Comparison of ENCODE assay signal across 9 cellular contexts in the genomic region with DNA sequence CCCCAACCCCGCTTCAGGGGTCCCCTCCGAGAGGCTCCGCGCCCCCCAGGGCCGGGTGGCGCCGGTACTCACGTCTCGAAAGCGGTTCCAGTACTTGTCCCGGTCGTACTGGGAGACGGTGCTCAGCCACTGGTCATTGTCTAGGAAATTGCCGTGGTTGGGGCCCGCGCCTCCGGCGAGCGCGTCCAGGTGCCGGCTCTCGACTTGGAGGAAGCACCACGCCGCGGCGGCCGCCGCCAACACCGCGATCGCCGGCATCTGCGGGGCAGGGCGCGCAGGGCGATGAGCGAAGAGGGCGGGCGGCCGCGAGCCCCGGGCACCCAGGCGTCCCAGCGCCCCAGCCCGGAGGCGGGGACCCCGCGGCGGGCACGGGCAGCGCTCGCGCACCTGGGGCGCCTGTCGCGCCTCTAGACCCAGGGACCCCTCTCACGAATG. TPM values are rescaled to one million over a fixed set of nuclear protein-coding genes. Genes with fewer than 3 reads are reported as not detected.
DNase-seq lines count a peak whose midpoint lies in the region; ATAC-seq, FAIRE-seq and TF ChIP-seq lines count a peak whose summit lies in the region.
"Had no signal": no experiment of that assay in that cellular context is flagged by ENCODE, and none has a peak within 500 bp of the region (broad histone marks: within the 10 kb centered on the region; RNA-seq: fewer than 3 reads in every experiment).

No MANE protein-coding gene starts in this region.

- H3K27me3 ChIP-seq in small intestine (ENCODE audit: control insufficient read depth in 2 of 2, insufficient read depth in 2 of 2, low read length in 2 of 2), result peaks cover 14 to 16% of the 10 kb centered on the region in 2 donors

- H3K4me1 Mint-ChIP-seq in endothelial cell (ENCODE audit: unreplicated experiment) (no peaks in the 10 kb centered on the region), mesothelial cell of epicardium (no peaks in the 10 kb centered on the region)

- H3K27ac ChIP-seq in small intestine (ENCODE audit: low read depth in 1 of 2, low read length in 1 of 2), result no peak overlapping the region

- TF ChIP-seq CTCF in endothelial cell (IDR thresholded peaks at IDR 0.05; ENCODE audit: unreplicated experiment), result no peak
- no peak for TF ChIP-seq CTCF in mesothelial cell of epicardium (IDR thresholded peaks at IDR 0.05; ENCODE audit: unreplicated experiment)

- WGBS in small intestine, 3 donors, result 4 to 18% (median 16%) methylated on average over 21 to 57 of the region's 57 CpGs

- no peaks in the 10 kb centered on the region for H3K4me1 ChIP-seq in small intestine (ENCODE audit: control insufficient read depth in 2 of 2, insufficient read depth in 1 of 2, low read depth in 1 of 2, low read length in 1 of 2)

- H3K27me3 Mint-ChIP-seq in endothelial cell (ENCODE audit: unreplicated experiment) (peaks cover 7% of the 10 kb centered on the region), mesothelial cell of epicardium (ENCODE audit: low read depth) (peaks cover 54% of the 10 kb centered on the region)

- intact Hi-C loops in Right ventricle myocardium inferior (cut with DNase I), result loop anchor here (5.0 kb wide), 1 partner anchor 696 kb away; no protein-coding TSS in a partner anchor
- intact Hi-C loops in cardiac septum (cut with DNase I), result loop anchor here (5.0 to 10.0 kb wide), 2 partner anchors 156 to 694 kb away; no protein-coding TSS in a partner anchor

- H3K4me3 ChIP-seq in small intestine (ENCODE audit: low read depth in 1 of 2, low read length in 2 of 2), result no peak overlapping the region

- H3K9me3 ChIP-seq in small intestine (ENCODE audit: control insufficient read depth, low read depth), result no peaks in the 10 kb centered on the region

- H3K4me3 Mint-ChIP-seq in endothelial cell (ENCODE audit: unreplicated experiment) (peak overlapping the region; percentile 62), mesothelial cell of epicardium (peak overlapping the region; percentile 37)

- no peaks in the 10 kb centered on the region for H3K36me3 ChIP-seq in small intestine (ENCODE audit: control insufficient read depth in 2 of 2, insufficient read depth in 2 of 2, low read length in 2 of 2)

- peak; percentile 32 for ATAC-seq in Right ventricle myocardium inferior
- no peak for ATAC-seq in GM18868 (IDR thresholded peaks at IDR 0.05; ENCODE audit: unreplicated experiment)
- ATAC-seq in GM19328 (IDR thresholded peaks at IDR 0.05; ENCODE audit: unreplicated experiment), result no peak

- no peaks in the 10 kb centered on the region for H3K9me3 Mint-ChIP-seq in endothelial cell (ENCODE audit: unreplicated experiment)
- H3K9me3 Mint-ChIP-seq in mesothelial cell of epicardium, result no peaks in the 10 kb centered on the region

- FAIRE-seq in small intestine (lab: Jason Lieb, UNC), result no peak
- FAIRE-seq: G401.6 had no signal

- DNase-seq in Right ventricle myocardium inferior (ENCODE audit: missing footprints) (no peak), cardiac septum (ENCODE audit: low spot score) (no peak), endothelial cell (ENCODE audit: low spot score) (peak; percentile 48), mesothelial cell of epicardium (ENCODE audit: low spot score in 2 of 2, unreplicated experiment in 2 of 2) (peak in 1 of 2 experiments; percentile 41), T-helper 9 cell (no peak), small intestine (no peak)

- H3K27ac Mint-ChIP-seq in endothelial cell (ENCODE audit: unreplicated experiment), result no peak overlapping the region
- no peak overlapping the region for H3K27ac Mint-ChIP-seq in mesothelial cell of epicardium

- H3K36me3 Mint-ChIP-seq in endothelial cell (ENCODE audit: low read depth, unreplicated experiment) (no peaks in the 10 kb centered on the region), mesothelial cell of epicardium (no peaks in the 10 kb centered on the region)

RNA-seq across cellular contexts. Expression of a gene that starts 0.8 kb away (rescaled TPM):
- total RNA-seq in Right ventricle myocardium inferior, result 35.5 TPM
- 43.4 TPM for total RNA-seq in cardiac septum
- total RNA-seq in endothelial cell (ENCODE audit: unreplicated experiment), result 8.7 TPM
- total RNA-seq in mesothelial cell of epicardium, result 5.0 to 6.6 TPM (median 6.4 TPM) in 3 replicates
- polyA plus RNA-seq in small intestine, result 1 to 10 TPM in 1 of 3 donors, under 1 TPM in 2; 0.22 to 1.1 (median 0.27) TPM
